Comparison of ENCODE assay signal across 5 cellular contexts in the genomic region with DNA sequence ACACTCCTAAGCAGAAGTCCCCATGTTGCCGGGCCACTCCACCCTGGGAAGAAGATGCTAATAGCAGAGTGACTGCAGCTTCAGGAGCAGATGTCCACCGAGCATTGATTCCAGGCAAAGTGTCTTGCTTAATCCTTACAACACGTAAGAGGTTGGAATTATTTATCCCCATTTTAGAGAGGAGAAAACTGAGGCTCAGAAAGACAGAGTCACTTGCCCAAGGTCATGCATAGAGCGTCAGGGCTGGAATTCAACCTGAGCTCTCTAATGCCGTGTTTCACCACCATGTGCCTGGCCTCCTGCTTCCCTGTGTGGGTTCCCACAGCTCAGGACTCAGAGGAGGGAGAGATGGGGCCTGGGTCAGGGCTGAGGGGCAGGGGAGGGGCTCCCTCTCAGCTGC. TPM values are rescaled to one million over a fixed set of nuclear protein-coding genes. Genes with fewer than 3 reads are reported as not detected.
"Had no signal": no experiment of that assay in that cellular context is flagged by ENCODE, and none has a peak within 500 bp of the region (broad histone marks: within the 10 kb centered on the region; RNA-seq: fewer than 3 reads in every experiment).

No MANE protein-coding gene starts in this region.

RNA-seq across cellular contexts. Expression of gene CSPG4, which starts 7.3 kb away (rescaled TPM):
- total RNA-seq: activated CD4-positive, alpha-beta memory T cell treated with anti-CD3 and anti-CD28 coated beads, Interleukin-2, amount 10 ng/mL, durations not matched to agents 7 days and 5 days; activated CD4-positive, alpha-beta T cell treated with anti-CD3 and anti-CD28 coated beads, Interleukin-2, amount 10 ng/mL, durations not matched to agents 7 days and 5 days; activated naive CD8-positive, alpha-beta T cell treated with anti-CD3 and anti-CD28 coated beads, Interleukin-2, amount 10 ng/mL, durations not matched to agents 7 days and 5 days; naive thymus-derived CD4-positive, alpha-beta T cell; T-helper 2 cell treated with Interferon-gamma antibody and Interleukin-4, amounts not matched to agents 100 ng/mL and 5 ng/mL, for 36 hours had no signal
- polyA plus RNA-seq: naive thymus-derived CD4-positive, alpha-beta T cell had no signal
